Comparison of ENCODE assay signal across 23 cellular contexts in the genomic region with DNA sequence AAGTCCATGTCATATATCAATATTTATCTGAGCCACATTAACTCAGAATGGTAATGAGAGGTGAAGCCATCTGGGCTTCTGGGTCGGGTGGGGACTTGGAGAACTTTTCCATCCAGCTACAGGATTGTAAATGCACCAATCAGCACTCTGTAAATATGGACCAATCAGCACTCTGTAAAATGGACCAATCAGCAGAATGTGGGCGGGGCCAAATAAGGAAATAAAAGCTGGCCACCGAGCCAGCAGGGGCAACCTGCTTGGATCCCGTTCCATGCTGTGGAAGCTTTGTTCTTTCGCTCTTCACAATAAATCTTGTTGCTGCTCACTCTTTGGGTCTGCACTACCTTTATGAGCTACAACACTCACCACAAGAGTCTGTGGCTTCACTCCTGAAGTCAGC.
"Had no signal": no experiment of that assay in that cellular context is flagged by ENCODE, and none has a peak within 500 bp of the region (broad histone marks: within the 10 kb centered on the region; RNA-seq: fewer than 3 reads in every experiment).

No MANE protein-coding gene starts in this region.

- H3K27me3 Mint-ChIP-seq: naive B cell had no signal

- H3K9me3 Mint-ChIP-seq: mesothelial cell of epicardium had no signal

- H3K27ac ChIP-seq: coronary artery, dorsolateral prefrontal cortex, epithelial cell of prostate, esophagus squamous epithelium, gastrocnemius medialis, heart right ventricle, left lung, lower lobe of right lung had no signal

- H3K4me3 ChIP-seq: coronary artery, dorsolateral prefrontal cortex, esophagus squamous epithelium, gastrocnemius medialis, heart right ventricle, left lung, lower lobe of right lung, mucosa of descending colon had no signal

- H3K36me3 Mint-ChIP-seq: mesothelial cell of epicardium, naive B cell had no signal

- H3K27ac Mint-ChIP-seq: mesothelial cell of epicardium, naive B cell had no signal

- H3K4me1 ChIP-seq: esophagus squamous epithelium, gastrocnemius medialis, heart right ventricle, left lung, lower lobe of right lung had no signal

- DNase-seq: dermis blood vessel endothelial cell; dorsolateral prefrontal cortex; effector CD4-positive, alpha-beta T cell; effector memory CD4-positive, alpha-beta T cell; erythroblast; esophagus squamous epithelium; foreskin fibroblast; gastrocnemius medialis; glutamatergic neuron; head of caudate nucleus; heart right ventricle; hippocampal formation; left cardiac atrium; left lung; left ventricle myocardium superior; lower lobe of right lung; mesenchymal stem cell; mucosa of descending colon; naive B cell had no signal

- H3K36me3 ChIP-seq: esophagus squamous epithelium, gastrocnemius medialis, heart right ventricle, left lung, lower lobe of right lung had no signal

- H3K4me3 Mint-ChIP-seq: mesothelial cell of epicardium, naive B cell had no signal

- H3K4me1 Mint-ChIP-seq: naive B cell had no signal

- H3K27me3 ChIP-seq: esophagus squamous epithelium, gastrocnemius medialis, heart right ventricle, left lung had no signal

- ATAC-seq: esophagus mucosa, gastrocnemius medialis, heart right ventricle, left cardiac atrium, left lung, left ventricle myocardium superior, lower lobe of right lung, mucosa of descending colon had no signal

- H3K9me3 ChIP-seq: esophagus squamous epithelium, gastrocnemius medialis, heart right ventricle, left lung, lower lobe of right lung, mucosa of descending colon had no signal
